16 cellular contexts compared by ENCODE assay signal in the genomic region with DNA sequence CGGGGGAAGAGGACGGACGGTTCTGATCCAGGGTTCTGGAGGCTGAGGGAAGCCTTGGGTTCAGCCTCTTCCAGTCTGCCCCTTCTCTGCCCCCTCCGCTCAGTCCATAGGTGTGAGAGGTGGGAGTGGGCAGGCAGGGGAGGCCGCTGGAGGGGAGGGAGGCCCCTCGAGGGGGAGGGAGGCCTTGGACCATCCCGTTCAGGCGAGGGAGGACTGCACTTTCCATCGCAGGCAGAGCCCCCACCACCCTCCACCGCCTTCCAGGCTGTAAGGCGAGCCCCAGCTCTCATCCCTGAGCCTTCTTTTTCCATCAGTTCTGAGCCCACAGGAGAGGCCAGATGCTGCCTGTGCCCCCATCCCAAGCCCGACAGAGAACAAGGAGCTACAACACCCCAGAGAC. TPM values are rescaled to one million over a fixed set of nuclear protein-coding genes. Genes with fewer than 3 reads are reported as not detected.
DNase-seq lines count a peak whose midpoint lies in the region; ATAC-seq and TF ChIP-seq lines count a peak whose summit lies in the region.
"Had no signal": no experiment of that assay in that cellular context is flagged by ENCODE, and none has a peak within 500 bp of the region (broad histone marks: within the 10 kb centered on the region; RNA-seq: fewer than 3 reads in every experiment).

No MANE protein-coding gene starts in this region.

- peaks cover 3% of the 10 kb centered on the region for H3K79me2 ChIP-seq in neural progenitor cell (ENCODE audit: low read depth)

- dilution Hi-C loops in IMR-90 (cut with HindIII; ENCODE audit: low sequenced_read_pairs, unreplicated experiment), result no loop called here

- CTCF ChIA-PET in CD4-positive, alpha-beta memory T cell (lab: Charles Lee; ENCODE audit: partially characterized antibody), result interaction anchor here (1.4 to 1.6 kb wide), 2 partner anchors 122 to 249 kb away, joined by 3 to 4 read pairs; partner anchors contain the start of gene FAM234A
- CTCF ChIA-PET in IMR-90 (lab: Yijun Ruan, JAX), result no interaction called here

- H2BK20ac ChIP-seq in IMR-90 (ENCODE audit: low read depth, low read length), result no peak overlapping the region

- H2BK15ac ChIP-seq in IMR-90 (ENCODE audit: low read depth, low read length) (no peak overlapping the region), neuronal stem cell (ENCODE audit: low read length) (peak overlapping the region; percentile 75)

- peaks cover 16 to 30% (median 23%) of the 10 kb centered on the region in 4 donors for H3K4me1 Mint-ChIP-seq in CD4-positive, alpha-beta memory T cell
- H3K4me1 Mint-ChIP-seq in immature natural killer cell, result peaks cover 27 to 32% of the 10 kb centered on the region in 2 donors
- peaks cover 17% of the 10 kb centered on the region for H3K4me1 Mint-ChIP-seq in neural progenitor cell

- H3K9me3 Mint-ChIP-seq in CD4-positive, alpha-beta memory T cell, result no peaks in the 10 kb centered on the region
- no peaks in the 10 kb centered on the region for H3K9me3 Mint-ChIP-seq in immature natural killer cell
- H3K9me3 Mint-ChIP-seq in neural progenitor cell, result no peaks in the 10 kb centered on the region
- H3K9me3 Mint-ChIP-seq: CD4-positive, CD25-positive, alpha-beta regulatory T cell; H9 had no signal

- H2BK5ac ChIP-seq in IMR-90 (ENCODE audit: low read depth, low read length, poor library complexity, severe bottlenecking) (no peak overlapping the region), neuronal stem cell (ENCODE audit: low read length) (peak overlapping the region; percentile 75)

- WGBS in IMR-90 (ENCODE audit: extremely low coverage in 2 of 2, insufficient read length in 1 of 2), 2 experiments, result no CpG with 5 or more reads among the region's 12 CpGs
- WGBS in neuronal stem cell (ENCODE audit: extremely low coverage in 2 of 2, insufficient read length in 2 of 2, insufficient replicate concordance in 1 of 2), 2 donors, result no CpG with 5 or more reads among the region's 12 CpGs

- intact Hi-C loops in CD4-positive, alpha-beta memory T cell (cut with micrococcal nuclease), result no loop called here
- intact Hi-C loops in IMR-90 (cut with micrococcal nuclease), result no loop called here

- H3K79me1 ChIP-seq in IMR-90 (ENCODE audit: low read depth in 1 of 2, low read length in 2 of 2) (peaks cover 1 to 2% of the 10 kb centered on the region in 2 experiments; a peak in 2 of 4 replicates), neuronal stem cell (ENCODE audit: low read depth, low read length) (peaks cover 7% of the 10 kb centered on the region)

- H3K27ac ChIP-seq in CD4-positive, alpha-beta memory T cell (ENCODE audit: low read depth, low read length), result no peak overlapping the region
- no peak overlapping the region for H3K27ac ChIP-seq in IMR-90 (ENCODE audit: insufficient read depth, low read length)
- H3K27ac ChIP-seq in neuronal stem cell (replicated peaks; ENCODE audit: low read length), result no peak overlapping the region
- no peak overlapping the region for H3K27ac ChIP-seq in neural progenitor cell
- H3K27ac ChIP-seq: BLaER1 treated with 17β-estradiol and CSF1 and Interleukin-3, amounts not matched to agents 10 nM and 100 nM had no signal

- H4K8ac ChIP-seq in IMR-90 (ENCODE audit: low read depth in 2 of 2, low read length in 2 of 2) (no peak overlapping the region), neuronal stem cell (ENCODE audit: low read depth, low read length) (no peak overlapping the region)

- H3K27me3 ChIP-seq in CD4-positive, alpha-beta memory T cell (ENCODE audit: insufficient read depth, low read length), result no peaks in the 10 kb centered on the region
- no peaks in the 10 kb centered on the region for H3K27me3 ChIP-seq in IMR-90 (ENCODE audit: control insufficient read depth, insufficient read depth, low read length)
- H3K27me3 ChIP-seq in neuronal stem cell (ENCODE audit: control insufficient read depth in 3 of 3, insufficient read depth in 3 of 3, low read depth in 1 of 3, low read length in 3 of 3), result peaks cover 0 to 12% (median 2%) of the 10 kb centered on the region in 3 experiments
- no peaks in the 10 kb centered on the region for H3K27me3 ChIP-seq in neural progenitor cell
- H3K27me3 ChIP-seq: BLaER1 treated with 17β-estradiol and CSF1 and Interleukin-3, amounts not matched to agents 10 nM and 100 nM had no signal

- no peak for DNase-seq in CD4-positive, alpha-beta memory T cell
- DNase-seq in IMR-90 (no peak), immature natural killer cell (no peak), neuronal stem cell (ENCODE audit: low spot score) (no peak), GOT3 (lab: John Stamatoyannopoulos, UW) (no peak), neural progenitor cell (ENCODE audit: low spot score) (no peak)
- DNase-seq: CD4-positive, CD25-positive, alpha-beta regulatory T cell; DMS153; DMS79; GDM1; H9 had no signal

- H3K56ac ChIP-seq in IMR-90 (ENCODE audit: extremely low read depth, insufficient read depth, low read length), result no peak overlapping the region

- H2BK12ac ChIP-seq in neuronal stem cell (ENCODE audit: low read length), result no peak overlapping the region

- no peak overlapping the region for H4K5ac ChIP-seq in IMR-90 (ENCODE audit: low read depth, low read length)

- no peak for TF ChIP-seq RAD21 in IMR-90 (IDR thresholded peaks at IDR 0.05; ENCODE audit: low read length)

- H2AFZ ChIP-seq in IMR-90 (replicated peaks; ENCODE audit: low read length, poor library complexity) (no peak overlapping the region), neuronal stem cell (ENCODE audit: low read length) (no peak overlapping the region), neural progenitor cell (replicated peaks) (no peak overlapping the region)

- H4K91ac ChIP-seq in IMR-90 (ENCODE audit: insufficient read depth, low read depth, low read length), result no peak overlapping the region
- H4K91ac ChIP-seq in neuronal stem cell (ENCODE audit: low read depth, low read length, poor library complexity), result no peak overlapping the region

- H3K4me2 ChIP-seq in IMR-90 (ENCODE audit: low read depth, low read length) (no peak overlapping the region), neuronal stem cell (ENCODE audit: insufficient read depth, low read length, poor library complexity, severe bottlenecking) (no peak overlapping the region), neural progenitor cell (no peak overlapping the region)
- H3K4me2 ChIP-seq: BLaER1 treated with 17β-estradiol and CSF1 and Interleukin-3, amounts not matched to agents 10 nM and 100 nM had no signal

- H4K20me1 ChIP-seq in IMR-90 (ENCODE audit: insufficient read depth, low read length) (no peaks in the 10 kb centered on the region), neural progenitor cell (ENCODE audit: low read depth) (peaks cover 4% of the 10 kb centered on the region)

- H2BK120ac ChIP-seq in IMR-90 (ENCODE audit: low read depth, low read length), result no peak overlapping the region
- no peak overlapping the region for H2BK120ac ChIP-seq in neuronal stem cell (ENCODE audit: low read depth, low read length)

- 0 out of 2 replicates have a peak, but pooled peaks cover 3% of the 10 kb centered on the region for H3K9me1 ChIP-seq in IMR-90 (ENCODE audit: insufficient read depth, low read length)

- no peak for TF ChIP-seq POLR2A in IMR-90 (IDR thresholded peaks at IDR 0.05; ENCODE audit: low read depth, low read length)

- H3K27me3 Mint-ChIP-seq in CD4-positive, alpha-beta memory T cell, result no peaks in the 10 kb centered on the region
- peaks cover 2 to 10% (median 6%) of the 10 kb centered on the region in 3 donors for H3K27me3 Mint-ChIP-seq in immature natural killer cell (ENCODE audit: low read depth in 3 of 3)
- H3K27me3 Mint-ChIP-seq in neural progenitor cell (ENCODE audit: insufficient read depth, low read depth), result peaks cover 3% of the 10 kb centered on the region
- H3K27me3 Mint-ChIP-seq: B cell; CD4-positive, CD25-positive, alpha-beta regulatory T cell had no signal

- in situ Hi-C loops in IMR-90 (cut with MboI; ENCODE audit: low sequenced_read_pairs), result no loop called here

- H3K18ac ChIP-seq in IMR-90 (ENCODE audit: low read depth, low read length) (no peak overlapping the region), neuronal stem cell (ENCODE audit: low read length) (peak overlapping the region; percentile 8)

- H3K4me1 ChIP-seq in CD4-positive, alpha-beta memory T cell (ENCODE audit: insufficient read depth, low read length), result peaks cover 39% of the 10 kb centered on the region
- H3K4me1 ChIP-seq in IMR-90 (ENCODE audit: control insufficient read depth, insufficient read depth, low read length) (peaks cover 3% of the 10 kb centered on the region; the same call in 1 of the 2 replicates), neuronal stem cell (ENCODE audit: control insufficient read depth in 2 of 2, insufficient read depth in 1 of 2, low read depth in 1 of 2, low read length in 2 of 2) (peaks cover 0 to 9% of the 10 kb centered on the region in 2 donors), neural progenitor cell (peaks cover 3% of the 10 kb centered on the region)

- peak overlapping the region; percentile 50 for H2AK9ac ChIP-seq in IMR-90 (replicated peaks; ENCODE audit: low read depth, low read length, poor library complexity)

- peak overlapping the region in 4 of 7 donors; percentile 17 to 95 (median 74) for H3K27ac Mint-ChIP-seq in CD4-positive, alpha-beta memory T cell
- H3K27ac Mint-ChIP-seq in immature natural killer cell (peak overlapping the region in 4 of 6 donors; percentile 62 to 98 (median 85)), neural progenitor cell (no peak overlapping the region)
- H3K27ac Mint-ChIP-seq: B cell had no signal

- H3K4me3 Mint-ChIP-seq in CD4-positive, alpha-beta memory T cell, result no peak overlapping the region
- H3K4me3 Mint-ChIP-seq in immature natural killer cell (peak overlapping the region in 1 of 5 donors; percentile 9), neural progenitor cell (no peak overlapping the region)
- H3K4me3 Mint-ChIP-seq: B cell, H9 had no signal

- H3K36me3 Mint-ChIP-seq in CD4-positive, alpha-beta memory T cell, result no peaks in the 10 kb centered on the region
- H3K36me3 Mint-ChIP-seq in immature natural killer cell, result no peaks in the 10 kb centered on the region
- no peaks in the 10 kb centered on the region for H3K36me3 Mint-ChIP-seq in neural progenitor cell
- H3K36me3 Mint-ChIP-seq: CD4-positive, CD25-positive, alpha-beta regulatory T cell had no signal

- H3K4ac ChIP-seq in IMR-90 (ENCODE audit: low read depth, low read length) (no peak overlapping the region), neuronal stem cell (ENCODE audit: low read length) (peak overlapping the region; percentile 66)

- H3F3A ChIP-seq in neural progenitor cell (ENCODE audit: low read depth), result no peaks in the 10 kb centered on the region

- no peak overlapping the region for H3K23ac ChIP-seq in IMR-90 (ENCODE audit: low read depth, low read length)
- no peak overlapping the region for H3K23ac ChIP-seq in neuronal stem cell (ENCODE audit: low read depth, low read length, poor library complexity)

- H3K4me3 ChIP-seq in CD4-positive, alpha-beta memory T cell (ENCODE audit: low read length in 2 of 2), result no peak overlapping the region
- no peak overlapping the region for H3K4me3 ChIP-seq in IMR-90 (ENCODE audit: insufficient read depth, low read depth, low read length)
- no peak overlapping the region for H3K4me3 ChIP-seq in neuronal stem cell (ENCODE audit: low read length in 2 of 2)
- H3K4me3 ChIP-seq in neural progenitor cell, result no peak overlapping the region
- H3K4me3 ChIP-seq: BLaER1 treated with 17β-estradiol and CSF1 and Interleukin-3, amounts not matched to agents 10 nM and 100 nM; K562 had no signal

- H3K36me3 ChIP-seq in CD4-positive, alpha-beta memory T cell (ENCODE audit: insufficient read depth, low read length), result no peaks in the 10 kb centered on the region
- H3K36me3 ChIP-seq in IMR-90 (ENCODE audit: control insufficient read depth, insufficient read depth, low read length) (no peaks in the 10 kb centered on the region), neuronal stem cell (replicated peaks in 1 of 2; ENCODE audit: control insufficient read depth in 2 of 2, insufficient read depth in 2 of 2, low read length in 2 of 2) (no peaks in the 10 kb centered on the region), neural progenitor cell (no peaks in the 10 kb centered on the region)
- H3K36me3 ChIP-seq: BLaER1 treated with 17β-estradiol and CSF1 and Interleukin-3, amounts not matched to agents 10 nM and 100 nM had no signal

- TF ChIP-seq CTCF in IMR-90 (conservative IDR thresholded peaks at IDR 0.05; ENCODE audit: low read depth, low read length) (no peak), neural progenitor cell (IDR thresholded peaks at IDR 0.05) (no peak)

- ATAC-seq in IMR-90 (ENCODE audit: low read depth) (no peak), HG03460 (IDR thresholded peaks at IDR 0.05; ENCODE audit: unreplicated experiment) (no peak), HG02840 (IDR thresholded peaks at IDR 0.05; ENCODE audit: low FRiP score, unreplicated experiment) (no peak)
- ATAC-seq: K562 had no signal

- no peak overlapping the region for H3K9ac ChIP-seq in IMR-90 (ENCODE audit: low read depth, low read length)
- peak overlapping the region; percentile 38 for H3K9ac ChIP-seq in neuronal stem cell (ENCODE audit: low read depth, low read length, poor library complexity)
- H3K9ac ChIP-seq in neural progenitor cell, result no peak overlapping the region
- H3K9ac ChIP-seq: BLaER1 treated with 17β-estradiol and CSF1 and Interleukin-3, amounts not matched to agents 10 nM and 100 nM had no signal

- H3K14ac ChIP-seq in IMR-90 (replicated peaks; ENCODE audit: low read depth, low read length) (no peak overlapping the region), neuronal stem cell (ENCODE audit: low read length) (peak overlapping the region; percentile 4)

- H3K9me3 ChIP-seq in CD4-positive, alpha-beta memory T cell (ENCODE audit: control insufficient read depth in 1 of 2, low read length in 2 of 2), result no peaks in the 10 kb centered on the region
- no peaks in the 10 kb centered on the region for H3K9me3 ChIP-seq in IMR-90 (ENCODE audit: control insufficient read depth, insufficient read depth, low read length)
- no peaks in the 10 kb centered on the region for H3K9me3 ChIP-seq in neuronal stem cell (replicated peaks in 1 of 2; ENCODE audit: control insufficient read depth in 2 of 2, insufficient read depth in 1 of 2, low read depth in 1 of 2, low read length in 2 of 2)
- no peaks in the 10 kb centered on the region for H3K9me3 ChIP-seq in neural progenitor cell (ENCODE audit: low read depth)
- H3K9me3 ChIP-seq: BLaER1 treated with 17β-estradiol and CSF1 and Interleukin-3, amounts not matched to agents 10 nM and 100 nM had no signal

- no TSS peak for BruUV-seq in IMR-90 (replicated peaks; lab: Mats Ljungman, UMichigan)

- H2AK5ac ChIP-seq in IMR-90 (ENCODE audit: low read depth, low read length), result no peak overlapping the region
- H2AK5ac ChIP-seq in neuronal stem cell (ENCODE audit: low read depth, low read length), result peak overlapping the region; percentile 81

- POLR2A ChIA-PET in CD4-positive, alpha-beta memory T cell (lab: Charles Lee; ENCODE audit: partially characterized antibody), result interaction anchor here (1.0 kb wide), 1 partner anchor 12 kb away, joined by 3 read pairs; no protein-coding TSS in a partner anchor
- POLR2A ChIA-PET in IMR-90 (lab: Charles Lee; ENCODE audit: unreplicated experiment), result no interaction called here

RNA-seq across cellular contexts. Expression of gene AXIN1, which starts 4.2 kb away (rescaled TPM):
- total RNA-seq in CD4-positive, alpha-beta memory T cell, result 10 to 100 TPM; 40.3 to 43.0 TPM
- polyA plus RNA-seq in CD4-positive, alpha-beta memory T cell, result 1 to 10 TPM in 1 of 2 donors, under 1 TPM in 1; 0.67 to 6.0 TPM
- total RNA-seq in IMR-90 (2012; rRNA removed) (10.9 and 11.9 TPM in 2 replicates), neural progenitor cell (ENCODE audit: low replicate concordance) (19.6 and 35.4 TPM in 2 replicates)
- polyA plus RNA-seq in IMR-90 (2012; rRNA removed) (14.2 and 15.1 TPM in 2 replicates), immature natural killer cell (10 to 100 TPM in 1 of 3 donors, 1 to 10 TPM in 2; 1.9 to 12.5 (median 5.2) TPM)
- 18.6 and 22.1 TPM in 2 replicates for polyA plus RNA-seq in IMR-90 (2012; cell fraction: cytosol; rRNA removed)
- polyA plus RNA-seq in IMR-90 (2012; cell fraction: nucleus; rRNA removed; ENCODE audit: low replicate concordance), result 19.0 and 28.1 TPM in 2 replicates
- 19.3 TPM for polyA plus RNA-seq in neuronal stem cell (2013, experiment 1 of 2)
- polyA plus RNA-seq in neuronal stem cell (2013, experiment 2 of 2), result 18.9 TPM

RNA-seq across cellular contexts. Expression of gene MRPL28, which starts 13.6 kb away (rescaled TPM):
- 10 to 100 TPM; 27.9 to 29.2 TPM for total RNA-seq in CD4-positive, alpha-beta memory T cell
- 10 to 100 TPM; 58.6 to 59.2 TPM for polyA plus RNA-seq in CD4-positive, alpha-beta memory T cell
- total RNA-seq in IMR-90 (2012; rRNA removed) (104 and 106 TPM in 2 replicates), neural progenitor cell (ENCODE audit: low replicate concordance) (82.2 and 138 TPM in 2 replicates)
- polyA plus RNA-seq in IMR-90 (2012; rRNA removed) (181 and 255 TPM in 2 replicates), immature natural killer cell (100 to 1,000 TPM in 2 of 3 donors, 10 to 100 TPM in 1; 98.6 to 139 (median 106) TPM)
- 224 and 350 TPM in 2 replicates for polyA plus RNA-seq in IMR-90 (2012; cell fraction: cytosol; rRNA removed)
- polyA plus RNA-seq in IMR-90 (2012; cell fraction: nucleus; rRNA removed; ENCODE audit: low replicate concordance), result 81.5 and 129 TPM in 2 replicates
- polyA plus RNA-seq in neuronal stem cell (2013, experiment 1 of 2), result 68.8 TPM
- polyA plus RNA-seq in neuronal stem cell (2013, experiment 2 of 2), result 73.1 TPM

RNA-seq across cellular contexts. Expression of gene PGAP6, which starts 25.0 kb away (rescaled TPM):
- total RNA-seq in CD4-positive, alpha-beta memory T cell, result 10 to 100 TPM; 72.2 to 73.5 TPM
- polyA plus RNA-seq in CD4-positive, alpha-beta memory T cell, result 10 to 100 TPM; 22.7 to 40.5 TPM
- 49.1 and 56.1 TPM in 2 replicates for total RNA-seq in IMR-90 (2012; rRNA removed)
- 124 and 125 TPM in 2 replicates for polyA plus RNA-seq in IMR-90 (2012; rRNA removed)
- 60.8 and 173 TPM in 2 replicates for polyA plus RNA-seq in IMR-90 (2012; cell fraction: cytosol; rRNA removed)
- polyA plus RNA-seq in IMR-90 (2012; cell fraction: nucleus; rRNA removed; ENCODE audit: low replicate concordance), result 138 and 443 TPM in 2 replicates
- 10 to 100 TPM; 16.0 to 35.9 (median 23.7) TPM for polyA plus RNA-seq in immature natural killer cell
- 30.5 TPM for polyA plus RNA-seq in neuronal stem cell (2013, experiment 1 of 2)
- 28.5 TPM for polyA plus RNA-seq in neuronal stem cell (2013, experiment 2 of 2)
- 16.7 and 49.5 TPM in 2 replicates for total RNA-seq in neural progenitor cell (ENCODE audit: low replicate concordance)

RNA-seq across cellular contexts. Expression of gene NME4, which starts 40.2 kb away (rescaled TPM):
- 10 to 100 TPM; 34.9 to 35.4 TPM for total RNA-seq in CD4-positive, alpha-beta memory T cell
- 10 to 100 TPM; 54.4 to 61.7 TPM for polyA plus RNA-seq in CD4-positive, alpha-beta memory T cell
- total RNA-seq in IMR-90 (2012; rRNA removed), result 123 and 124 TPM in 2 replicates
- polyA plus RNA-seq in IMR-90 (2012; rRNA removed), result 288 and 406 TPM in 2 replicates
- polyA plus RNA-seq in IMR-90 (2012; cell fraction: cytosol; rRNA removed), result 464 and 725 TPM in 2 replicates
- 233 and 407 TPM in 2 replicates for polyA plus RNA-seq in IMR-90 (2012; cell fraction: nucleus; rRNA removed; ENCODE audit: low replicate concordance)
- polyA plus RNA-seq in immature natural killer cell, result 10 to 100 TPM; 30.4 to 53.7 (median 36.5) TPM
- polyA plus RNA-seq in neuronal stem cell (2013, experiment 1 of 2), result 329 TPM
- 313 TPM for polyA plus RNA-seq in neuronal stem cell (2013, experiment 2 of 2)
- total RNA-seq in neural progenitor cell (ENCODE audit: low replicate concordance), result 93.3 and 236 TPM in 2 replicates

RNA-seq across cellular contexts. Expression of gene DECR2, which starts 44.9 kb away (rescaled TPM):
- total RNA-seq in CD4-positive, alpha-beta memory T cell, result 1 to 10 TPM; 5.1 to 7.3 TPM
- polyA plus RNA-seq in CD4-positive, alpha-beta memory T cell, result 1 to 10 TPM; 3.4 to 4.1 TPM
- 3.9 TPM in 2 replicates for total RNA-seq in IMR-90 (2012; rRNA removed)
- polyA plus RNA-seq in IMR-90 (2012; rRNA removed), result 26.7 and 29.6 TPM in 2 replicates
- polyA plus RNA-seq in IMR-90 (2012; cell fraction: cytosol; rRNA removed), result 14.9 and 32.6 TPM in 2 replicates
- polyA plus RNA-seq in IMR-90 (2012; cell fraction: nucleus; rRNA removed; ENCODE audit: low replicate concordance), result 68.9 and 165 TPM in 2 replicates
- polyA plus RNA-seq in immature natural killer cell, result 10 to 100 TPM in 1 of 3 donors, 1 to 10 TPM in 2; 3.6 to 12.9 (median 5.4) TPM
- polyA plus RNA-seq in neuronal stem cell (2013, experiment 1 of 2), result 17.1 TPM
- 17.8 TPM for polyA plus RNA-seq in neuronal stem cell (2013, experiment 2 of 2)
- 7.1 and 24.3 TPM in 2 replicates for total RNA-seq in neural progenitor cell (ENCODE audit: low replicate concordance)
